21 cellular contexts compared by ENCODE assay signal in genomic region chr11:96265972-96266371, GRCh38.
DNase-seq lines count a peak whose midpoint lies in the region; ATAC-seq and TF ChIP-seq lines count a peak whose summit lies in the region.
"Had no signal": no experiment of that assay in that cellular context is flagged by ENCODE, and none has a peak within 500 bp of the region (broad histone marks: within the 10 kb centered on the region; RNA-seq: fewer than 3 reads in every experiment).

No MANE protein-coding gene starts in this region.

- in situ Hi-C loops in Panc1 (cut with HindIII; ENCODE audit: low pct_unique_long_range_greater_than_20kb, low sequenced_read_pairs), result no loop called here

- peak overlapping the region; percentile 91 for H3K27ac Mint-ChIP-seq in activated T-cell treated with anti-CD3 and anti-CD28 coated beads, Interleukin-2, amount 50 U/mL, for 24 hours
- peak overlapping the region; percentile 94 for H3K27ac Mint-ChIP-seq in memory B cell
- H3K27ac Mint-ChIP-seq in stimulated activated memory B cell treated with anti-CD40 and anti-IgM and Interleukin-4, amounts not matched to agents 10 μg/mL and 1 μg/mL and 100 μg/mL, for 72 hours, result peak overlapping the region; percentile 80

- peaks cover 92% of the 10 kb centered on the region for H3K4me1 Mint-ChIP-seq in activated T-cell treated with anti-CD3 and anti-CD28 coated beads, Interleukin-2, amount 50 U/mL, for 24 hours (ENCODE audit: low read depth)
- peaks cover 90% of the 10 kb centered on the region for H3K4me1 Mint-ChIP-seq in activated T-cell treated with anti-CD3 and anti-CD28 coated beads, Interleukin-2, amount 50 U/mL, for 4 hours (ENCODE audit: low read depth)
- H3K4me1 Mint-ChIP-seq in memory B cell, result peaks cover 32% of the 10 kb centered on the region
- peaks cover 34% of the 10 kb centered on the region for H3K4me1 Mint-ChIP-seq in stimulated activated memory B cell treated with anti-CD40 and anti-IgM and Interleukin-4, amounts not matched to agents 10 μg/mL and 1 μg/mL and 100 μg/mL, for 72 hours

- CTCF ChIA-PET in Panc1 (lab: Charles Lee), result interaction anchor here (0.7 kb wide), 1 partner anchor 76 kb away, joined by 4 read pairs; no protein-coding TSS in a partner anchor

- H3K4me1 ChIP-seq in Panc1 (ENCODE audit: control insufficient read depth, insufficient read depth, low read length), result no peaks in the 10 kb centered on the region

- ATAC-seq in activated T-cell treated with anti-CD3 and anti-CD28 coated beads, Interleukin-2, amount 50 U/mL, for 4 hours, result no peak
- peak; percentile 30; the same call in 1 of the 2 replicates for ATAC-seq in Panc1
- ATAC-seq in memory B cell (ENCODE audit: low read depth), result no peak
- no peak for ATAC-seq in stimulated activated memory B cell treated with anti-CD40 and anti-IgM and Interleukin-4, amounts not matched to agents 10 μg/mL and 1 μg/mL and 100 μg/mL, for 72 hours
- ATAC-seq in GM21528 (IDR thresholded peaks at IDR 0.05; ENCODE audit: low FRiP score, unreplicated experiment), result no peak

- no peaks in the 10 kb centered on the region for H3K27me3 ChIP-seq in Panc1 (ENCODE audit: control insufficient read depth, insufficient read depth, low read length)
- H3K27me3 ChIP-seq: cardiac muscle cell, stomach had no signal

- H3K4me3 Mint-ChIP-seq in activated T-cell treated with anti-CD3 and anti-CD28 coated beads, Interleukin-2, amount 50 U/mL, for 24 hours, result no peak overlapping the region
- H3K4me3 Mint-ChIP-seq in activated T-cell treated with anti-CD3 and anti-CD28 coated beads, Interleukin-2, amount 50 U/mL, for 4 hours, result no peak overlapping the region
- H3K4me3 Mint-ChIP-seq in memory B cell, result peak overlapping the region; percentile 24
- H3K4me3 Mint-ChIP-seq in stimulated activated memory B cell treated with anti-CD40 and anti-IgM and Interleukin-4, amounts not matched to agents 10 μg/mL and 1 μg/mL and 100 μg/mL, for 72 hours, result no peak overlapping the region
- H3K4me3 Mint-ChIP-seq: dendritic cell treated with granulocyte-macrophage colony-stimulating factor and Interleukin-4, amounts not matched to agents 40 ng/mL and 50 ng/mL, for 4 days; type B pancreatic cell had no signal

- peaks cover 2% of the 10 kb centered on the region for H3K9me3 Mint-ChIP-seq in activated T-cell treated with anti-CD3 and anti-CD28 coated beads, Interleukin-2, amount 50 U/mL, for 24 hours
- H3K9me3 Mint-ChIP-seq in activated T-cell treated with anti-CD3 and anti-CD28 coated beads, Interleukin-2, amount 50 U/mL, for 4 hours, result peaks cover 10% of the 10 kb centered on the region
- H3K9me3 Mint-ChIP-seq in memory B cell, result no peaks in the 10 kb centered on the region
- H3K9me3 Mint-ChIP-seq in stimulated activated memory B cell treated with anti-CD40 and anti-IgM and Interleukin-4, amounts not matched to agents 10 μg/mL and 1 μg/mL and 100 μg/mL, for 72 hours, result no peaks in the 10 kb centered on the region

- no TSS peak for BruUV-seq in Panc1 (replicated peaks; lab: Mats Ljungman, UMichigan)

- H3K27ac ChIP-seq in Panc1 (ENCODE audit: low read length), result no peak overlapping the region

- DNase-seq in activated T-cell treated with anti-CD3 and anti-CD28 coated beads, Interleukin-2, amount 50 U/mL, for 24 hours, result no peak
- DNase-seq in activated T-cell treated with anti-CD3 and anti-CD28 coated beads, Interleukin-2, amount 50 U/mL, for 4 hours, result no peak
- DNase-seq in Panc1 (ENCODE audit: low read depth, low spot score), result no peak
- no peak for DNase-seq in memory B cell (ENCODE audit: low spot score in 2 of 2)
- no peak for DNase-seq in hippocampal formation (lab: John Stamatoyannopoulos, UW)
- no peak for DNase-seq in D341Med (ENCODE audit: low spot score)
- DNase-seq: activated CD4-positive, alpha-beta T cell treated with anti-CD3 and anti-CD28 coated beads for 4 hours; activated CD8-positive, alpha-beta memory T cell treated with anti-CD3 and anti-CD28 coated beads, Interleukin-2, amount 50 U/mL, for 4 hours; activated effector memory CD4-positive, alpha-beta T cell treated with anti-CD3 and anti-CD28 coated beads, Interleukin-2, amount 50 U/mL, for 16 hours; AML-193; EL; NCI-H1092; NCI-H2081; SHP77; stimulated activated CD4-positive, alpha-beta T cell treated with anti-CD3 and anti-CD28 coated beads, Interleukin-4, amount 100 ng/mL, for 24 hours; stomach had no signal

- TF ChIP-seq CTCF in Panc1 (IDR thresholded peaks at IDR 0.05), result no peak

- H3K36me3 ChIP-seq in Panc1 (ENCODE audit: control insufficient read depth, insufficient read depth, low read length), result no peaks in the 10 kb centered on the region
- H3K36me3 ChIP-seq: cardiac muscle cell, stomach had no signal

- no peaks in the 10 kb centered on the region for H3K27me3 Mint-ChIP-seq in activated T-cell treated with anti-CD3 and anti-CD28 coated beads, Interleukin-2, amount 50 U/mL, for 24 hours
- H3K27me3 Mint-ChIP-seq in activated T-cell treated with anti-CD3 and anti-CD28 coated beads, Interleukin-2, amount 50 U/mL, for 4 hours (ENCODE audit: low read depth), result no peaks in the 10 kb centered on the region
- no peaks in the 10 kb centered on the region for H3K27me3 Mint-ChIP-seq in memory B cell
- H3K27me3 Mint-ChIP-seq in stimulated activated memory B cell treated with anti-CD40 and anti-IgM and Interleukin-4, amounts not matched to agents 10 μg/mL and 1 μg/mL and 100 μg/mL, for 72 hours, result no peaks in the 10 kb centered on the region
- H3K27me3 Mint-ChIP-seq: type B pancreatic cell had no signal

- peaks cover 76% of the 10 kb centered on the region for H3K36me3 Mint-ChIP-seq in activated T-cell treated with anti-CD3 and anti-CD28 coated beads, Interleukin-2, amount 50 U/mL, for 24 hours (ENCODE audit: low read depth)
- H3K36me3 Mint-ChIP-seq in activated T-cell treated with anti-CD3 and anti-CD28 coated beads, Interleukin-2, amount 50 U/mL, for 4 hours (ENCODE audit: insufficient read depth), result peaks cover 41% of the 10 kb centered on the region
- H3K36me3 Mint-ChIP-seq in memory B cell, result peaks cover 17% of the 10 kb centered on the region
- peaks cover 31% of the 10 kb centered on the region for H3K36me3 Mint-ChIP-seq in stimulated activated memory B cell treated with anti-CD40 and anti-IgM and Interleukin-4, amounts not matched to agents 10 μg/mL and 1 μg/mL and 100 μg/mL, for 72 hours

- POLR2A ChIA-PET in Panc1 (lab: Charles Lee), result interaction anchor here (0.5 kb wide), 2 partner anchors 12 to 93 kb away, joined by 17 to 19 read pairs; no protein-coding TSS in a partner anchor

- no peak overlapping the region for H3K4me3 ChIP-seq in Panc1 (ENCODE audit: low read depth in 2 of 2, low read length in 2 of 2)
- H3K4me3 ChIP-seq: cardiac muscle cell, stomach had no signal

- no peaks in the 10 kb centered on the region for H3K9me3 ChIP-seq in Panc1 (ENCODE audit: control insufficient read depth, insufficient read depth, low read depth, low read length)
- H3K9me3 ChIP-seq: stomach had no signal

- intact Hi-C loops in Panc1 (cut with micrococcal nuclease; ENCODE audit: unreplicated experiment), result no loop called here
